8 cellular contexts compared by ENCODE assay signal in genomic region chr11:45233121-45233803, GRCh38. TPM values are rescaled to one million over a fixed set of nuclear protein-coding genes. Genes with fewer than 3 reads are reported as not detected.
DNase-seq lines count a peak whose midpoint lies in the region; ATAC-seq and TF ChIP-seq lines count a peak whose summit lies in the region.

No MANE protein-coding gene starts in this region.

- H3K79me2 ChIP-seq in fibroblast of lung (ENCODE audit: control insufficient read depth, insufficient read depth, low read length): no peaks in the 10 kb centered on the region

- H4K20me1 ChIP-seq in fibroblast of lung (ENCODE audit: control insufficient read depth, extremely low read depth, insufficient read depth, low read length): no peaks in the 10 kb centered on the region

- 74 to 77% methylated on average over 9 to 15 of the region's 17 CpGs for WGBS in testis, 2 donors

- intact Hi-C loops in testis (cut with DNase I; ENCODE audit: low total_unique reads): loop anchor here (10.0 kb wide), 1 partner anchor 48 kb away; no protein-coding TSS in a partner anchor

- H3K4me3 ChIP-seq in fibroblast of lung (replicated peaks in 1 of 4; ENCODE audit: control extremely low read depth in 1 of 4, insufficient read depth in 1 of 4, low read depth in 3 of 4, low read length in 4 of 4) (no peak overlapping the region), neutrophil (ENCODE audit: low read depth in 1 of 2, low read length in 1 of 2) (no peak overlapping the region), testis (no peak overlapping the region)

- TF ChIP-seq CTCF in fibroblast of lung (conservative IDR thresholded peaks at IDR 0.05 in 1 of 2, IDR thresholded peaks at IDR 0.05 in 1 of 2; ENCODE audit: low read depth in 1 of 2, low read length in 2 of 2): peak; percentile 75 to 93
- TF ChIP-seq CTCF in neutrophil (IDR thresholded peaks at IDR 0.05): peak; percentile 62
- peak; percentile 31 to 83 (median 37) for TF ChIP-seq CTCF in testis (IDR thresholded peaks at IDR 0.05)

- H3K36me3 ChIP-seq in fibroblast of lung (ENCODE audit: control insufficient read depth, insufficient read depth, low read length) (no peaks in the 10 kb centered on the region), neutrophil (no peaks in the 10 kb centered on the region), testis (ENCODE audit: low read depth, missing control alignments) (no peaks in the 10 kb centered on the region)

- no peak for TF ChIP-seq POLR2A in testis (IDR thresholded peaks at IDR 0.05)

- H3K9ac ChIP-seq in fibroblast of lung (ENCODE audit: insufficient read depth, low read length): no peak overlapping the region

- H3K9me3 ChIP-seq in fibroblast of lung (ENCODE audit: control insufficient read depth, insufficient read depth, low read depth, low read length) (no peaks in the 10 kb centered on the region), neutrophil (no peaks in the 10 kb centered on the region), testis (no peaks in the 10 kb centered on the region)

- ATAC-seq in HG02943 (IDR thresholded peaks at IDR 0.05; ENCODE audit: low read depth, unreplicated experiment): peak; percentile 75

- peaks cover 9% of the 10 kb centered on the region for H3K27me3 ChIP-seq in fibroblast of lung (ENCODE audit: control insufficient read depth, insufficient read depth, low read length)
- peaks cover 8% of the 10 kb centered on the region for H3K27me3 ChIP-seq in neutrophil
- H3K27me3 ChIP-seq in testis: no peaks in the 10 kb centered on the region

- no peak overlapping the region for H3K27ac ChIP-seq in fibroblast of lung (ENCODE audit: insufficient read depth, low read length)
- no peak overlapping the region for H3K27ac ChIP-seq in neutrophil
- H3K27ac ChIP-seq in testis: no peak overlapping the region

- peak; percentile 21 for DNase-seq in NCI-H1436 (lab: John Stamatoyannopoulos, UW)
- no peak for DNase-seq in NCI-H1436 treated with DMSO at 0.1 percent for 48 hours (lab: John Stamatoyannopoulos, UW)
- DNase-seq in OCI-M1 (lab: John Stamatoyannopoulos, UW): peak; percentile 71
- peak; percentile 59 for DNase-seq in activated T-cell treated with anti-CD3 and anti-CD28 coated beads, Interleukin-2, amount 50 U/mL, for 1 hour
- peak; percentile 34 to 59 for DNase-seq in fibroblast of lung (ENCODE audit: low read depth in 2 of 2)
- DNase-seq in testis: peak; percentile 77

- H2AFZ ChIP-seq in fibroblast of lung (ENCODE audit: low read length): no peak overlapping the region

- H3K4me1 ChIP-seq in fibroblast of lung (ENCODE audit: control insufficient read depth, extremely low read depth, insufficient read depth, low read length) (no peaks in the 10 kb centered on the region), neutrophil (ENCODE audit: control insufficient read depth in 1 of 2, insufficient read depth in 1 of 2, low read depth in 1 of 2, low read length in 1 of 2) (no peaks in the 10 kb centered on the region), testis (no peaks in the 10 kb centered on the region)

- H3K4me2 ChIP-seq in fibroblast of lung (ENCODE audit: extremely low read depth, insufficient read depth, low read length): no peak overlapping the region

RNA-seq across cellular contexts. Expression of gene SYT13, which starts 52.9 kb away (rescaled TPM):
- total RNA-seq in fibroblast of lung: not detected in 2 replicates
- not detected in 2 replicates for polyA plus RNA-seq in fibroblast of lung
- polyA plus RNA-seq in fibroblast of lung (2012): not detected in 2 replicates
- polyA minus RNA-seq in fibroblast of lung (ENCODE audit: low replicate concordance): not detected in 2 replicates
- 1 to 10 TPM in 1 of 2 donors, under 1 TPM in 1; 0.68 to 1.4 TPM for total RNA-seq in testis
- polyA plus RNA-seq in testis (ENCODE audit: insufficient read depth, low read depth, low replicate concordance): 3.3 TPM
